1 cellular context compared by ENCODE assay signal in genomic region chr1:182990413-182991144, GRCh38.
TF ChIP-seq lines count a peak whose summit lies in the region.

No MANE protein-coding gene starts in this region.

TF ChIP-seq in endothelial cell of umbilical vein, 7 proteins besides CTCF, POLR2A, EP300 and RAD21:
- TF ChIP-seq POLR2AphosphoS5 (IDR thresholded peaks at IDR 0.05; ENCODE audit: insufficient read depth, low read depth, low read length) (peak; percentile 89), MYC (IDR thresholded peaks at IDR 0.05; ENCODE audit: low read depth, low read length) (no peak), FOS (IDR thresholded peaks at IDR 0.05; ENCODE audit: borderline replicate concordance, insufficient read depth, low read length) (peak; percentile 100), GATA2 (IDR thresholded peaks at IDR 0.05; ENCODE audit: insufficient read depth, insufficient read length, low read depth, low read length) (peak; percentile 59), MAX (IDR thresholded peaks at IDR 0.05; ENCODE audit: insufficient read depth, insufficient read length) (no peak), EZH2 (IDR thresholded peaks at IDR 0.05; ENCODE audit: borderline replicate concordance, low read depth, low read length, severe bottlenecking) (no peak), JUN (IDR thresholded peaks at IDR 0.05; ENCODE audit: borderline replicate concordance, insufficient read depth, insufficient read length, low read depth) (peak; percentile 71)
